Comparison of ENCODE assay signal across 16 cellular contexts in the genomic region with DNA sequence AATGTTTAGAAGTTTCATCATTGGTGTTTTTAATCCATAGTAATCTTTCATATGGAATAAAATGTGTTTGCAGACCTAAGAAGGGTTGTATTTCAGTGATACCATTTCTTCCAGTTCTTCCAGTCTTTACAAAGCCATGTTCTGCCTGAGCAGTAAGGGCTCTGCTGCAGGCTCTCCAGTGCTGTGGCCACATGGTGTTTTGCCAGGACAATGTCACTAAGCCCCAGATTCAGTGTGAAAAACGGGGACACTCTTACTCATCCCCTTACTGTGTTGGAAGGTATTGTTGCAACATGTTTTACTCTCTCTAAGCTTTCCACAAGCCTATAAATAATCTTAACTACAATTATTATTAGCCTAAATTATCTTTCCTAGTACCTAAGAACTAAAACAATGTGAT.
DNase-seq lines count a peak whose midpoint lies in the region; ATAC-seq and TF ChIP-seq lines count a peak whose summit lies in the region.
"Had no signal": no experiment of that assay in that cellular context is flagged by ENCODE, and none has a peak within 500 bp of the region (broad histone marks: within the 10 kb centered on the region; RNA-seq: fewer than 3 reads in every experiment).

No MANE protein-coding gene starts in this region.

- WGBS in neuronal stem cell (ENCODE audit: extremely low coverage in 2 of 2, insufficient read length in 2 of 2, insufficient replicate concordance in 1 of 2), 2 donors = no CpG with 5 or more reads among the region's 1 CpG

- no peak overlapping the region for H2BK120ac ChIP-seq in neuronal stem cell (ENCODE audit: low read depth, low read length)

- H3K23ac ChIP-seq in neuronal stem cell (ENCODE audit: low read depth, low read length, poor library complexity) = no peak overlapping the region

- no peak overlapping the region for H3K27ac ChIP-seq in neuronal stem cell (replicated peaks; ENCODE audit: low read length)

- H3K14ac ChIP-seq in neuronal stem cell (ENCODE audit: low read length) = no peak overlapping the region

- H3K27me3 Mint-ChIP-seq in WTC11 (ENCODE audit: low read depth) = no peaks in the 10 kb centered on the region
- no peaks in the 10 kb centered on the region for H3K27me3 Mint-ChIP-seq in stimulated activated naive CD8-positive, alpha-beta T cell treated with anti-CD3 and anti-CD28 coated beads, Interleukin-15, amount 100 ng/mL, for 72 hours
- H3K27me3 Mint-ChIP-seq: B cell; CD4-positive, CD25-positive, alpha-beta regulatory T cell; CD8-positive, alpha-beta memory T cell had no signal

- H3K9ac ChIP-seq in neuronal stem cell (ENCODE audit: low read depth, low read length, poor library complexity) = no peak overlapping the region

- no peak overlapping the region for H4K91ac ChIP-seq in neuronal stem cell (ENCODE audit: low read depth, low read length, poor library complexity)

- peaks cover 3% of the 10 kb centered on the region; the same call in 1 of the 2 replicates for H3K4me1 Mint-ChIP-seq in WTC11
- no peaks in the 10 kb centered on the region for H3K4me1 Mint-ChIP-seq in stimulated activated naive CD8-positive, alpha-beta T cell treated with anti-CD3 and anti-CD28 coated beads, Interleukin-15, amount 100 ng/mL, for 72 hours
- H3K4me1 Mint-ChIP-seq: B cell; CD4-positive, CD25-positive, alpha-beta regulatory T cell; CD8-positive, alpha-beta memory T cell had no signal

- H3K4ac ChIP-seq in neuronal stem cell (ENCODE audit: low read length) = no peak overlapping the region

- peak overlapping the region; percentile 15 for H2AFZ ChIP-seq in neuronal stem cell (ENCODE audit: low read length)

- no peaks in the 10 kb centered on the region for H3K9me3 ChIP-seq in neuronal stem cell (replicated peaks in 1 of 2; ENCODE audit: control insufficient read depth in 2 of 2, insufficient read depth in 1 of 2, low read depth in 1 of 2, low read length in 2 of 2)
- H3K9me3 ChIP-seq: HAP-1 had no signal

- no peak overlapping the region for H3K4me3 Mint-ChIP-seq in WTC11
- no peak overlapping the region for H3K4me3 Mint-ChIP-seq in stimulated activated naive CD8-positive, alpha-beta T cell treated with anti-CD3 and anti-CD28 coated beads, Interleukin-15, amount 100 ng/mL, for 72 hours
- H3K4me3 Mint-ChIP-seq: B cell; CD4-positive, CD25-positive, alpha-beta regulatory T cell; CD8-positive, alpha-beta memory T cell had no signal

- no peak for TF ChIP-seq CTCF in WTC11 (IDR thresholded peaks at IDR 0.05)

- no peak overlapping the region for H2BK5ac ChIP-seq in neuronal stem cell (ENCODE audit: low read length)

- H3K36me3 ChIP-seq in neuronal stem cell (replicated peaks in 1 of 2; ENCODE audit: control insufficient read depth in 2 of 2, insufficient read depth in 2 of 2, low read length in 2 of 2) = no peaks in the 10 kb centered on the region
- H3K36me3 ChIP-seq: HAP-1 had no signal

- H2BK12ac ChIP-seq in neuronal stem cell (ENCODE audit: low read length) = no peak overlapping the region

- H2AK5ac ChIP-seq in neuronal stem cell (ENCODE audit: low read depth, low read length) = no peak overlapping the region

- CTCF ChIA-PET in WTC11 (lab: Charles Lee) = no interaction called here

- H3K79me1 ChIP-seq in neuronal stem cell (ENCODE audit: low read depth, low read length) = no peaks in the 10 kb centered on the region

- DNase-seq in NCI-H748 (lab: John Stamatoyannopoulos, UW; ENCODE audit: unreplicated experiment) (peak; percentile 9), NCI-H748 treated with DMSO at 0.1 percent for 48 hours (lab: John Stamatoyannopoulos, UW) (no peak), NCI-H69 (lab: John Stamatoyannopoulos, UW) (peak; percentile 79), WTC11 (ENCODE audit: low spot score) (no peak), neuronal stem cell (ENCODE audit: low spot score) (no peak), OCI-M2 (lab: John Stamatoyannopoulos, UW; ENCODE audit: unreplicated experiment) (no peak)
- no peak for DNase-seq in stimulated activated naive CD8-positive, alpha-beta T cell treated with anti-CD3 and anti-CD28 coated beads, Interleukin-15, amount 100 ng/mL, for 72 hours
- DNase-seq: C1 segment of cervical spinal cord; CD4-positive, CD25-positive, alpha-beta regulatory T cell; CD8-positive, alpha-beta memory T cell; COR-L47; DMS 273 treated with DMSO at 0.1 percent for 48 hours; DMS79; GDM1 had no signal

- H2BK15ac ChIP-seq in neuronal stem cell (ENCODE audit: low read length) = no peak overlapping the region

- no peak overlapping the region for H3K4me2 ChIP-seq in neuronal stem cell (ENCODE audit: insufficient read depth, low read length, poor library complexity, severe bottlenecking)

- no peaks in the 10 kb centered on the region for H3K27me3 ChIP-seq in neuronal stem cell (ENCODE audit: control insufficient read depth in 3 of 3, insufficient read depth in 3 of 3, low read depth in 1 of 3, low read length in 3 of 3)

- POLR2A ChIA-PET in WTC11 (lab: Charles Lee) = no interaction called here

- H4K8ac ChIP-seq in neuronal stem cell (ENCODE audit: low read depth, low read length) = no peak overlapping the region

- no peak overlapping the region for H3K18ac ChIP-seq in neuronal stem cell (ENCODE audit: low read length)

- no peak overlapping the region for H3K27ac Mint-ChIP-seq in WTC11
- no peak overlapping the region for H3K27ac Mint-ChIP-seq in stimulated activated naive CD8-positive, alpha-beta T cell treated with anti-CD3 and anti-CD28 coated beads, Interleukin-15, amount 100 ng/mL, for 72 hours
- H3K27ac Mint-ChIP-seq: B cell; CD4-positive, CD25-positive, alpha-beta regulatory T cell; CD8-positive, alpha-beta memory T cell had no signal

- no peaks in the 10 kb centered on the region for H3K36me3 Mint-ChIP-seq in WTC11
- H3K36me3 Mint-ChIP-seq: CD4-positive, CD25-positive, alpha-beta regulatory T cell; CD8-positive, alpha-beta memory T cell had no signal

- peak; percentile 52; the same call in 1 of the 2 replicates for ATAC-seq in WTC11
- no peak for ATAC-seq in stimulated activated naive CD8-positive, alpha-beta T cell treated with anti-CD3 and anti-CD28 coated beads, Interleukin-15, amount 100 ng/mL, for 72 hours

- H3K9me3 Mint-ChIP-seq in WTC11 = no peaks in the 10 kb centered on the region
- peaks cover 0 to 11% of the 10 kb centered on the region in 2 donors for H3K9me3 Mint-ChIP-seq in stimulated activated naive CD8-positive, alpha-beta T cell treated with anti-CD3 and anti-CD28 coated beads, Interleukin-15, amount 100 ng/mL, for 72 hours

- no peaks in the 10 kb centered on the region for H3K4me1 ChIP-seq in neuronal stem cell (ENCODE audit: control insufficient read depth in 2 of 2, insufficient read depth in 1 of 2, low read depth in 1 of 2, low read length in 2 of 2)
- H3K4me1 ChIP-seq: HAP-1 had no signal

- H3K4me3 ChIP-seq in neuronal stem cell (ENCODE audit: low read length in 2 of 2) = no peak overlapping the region
- H3K4me3 ChIP-seq: HAP-1 had no signal

TF ChIP-seq in WTC11, 78 proteins besides CTCF, POLR2A, EP300 and RAD21 (continues in another document):
- no peak for TF ChIP-seq ZNF232 (CRISPR knock-in tag; IDR thresholded peaks at IDR 0.05)
- TF ChIP-seq, protein P1, sequence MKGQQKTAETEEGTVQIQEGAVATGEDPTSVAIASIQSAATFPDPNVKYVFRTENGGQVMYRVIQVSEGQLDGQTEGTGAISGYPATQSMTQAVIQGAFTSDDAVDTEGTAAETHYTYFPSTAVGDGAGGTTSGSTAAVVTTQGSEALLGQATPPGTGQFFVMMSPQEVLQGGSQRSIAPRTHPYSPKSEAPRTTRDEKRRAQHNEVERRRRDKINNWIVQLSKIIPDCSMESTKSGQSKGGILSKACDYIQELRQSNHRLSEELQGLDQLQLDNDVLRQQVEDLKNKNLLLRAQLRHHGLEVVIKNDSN (CRISPR knock-in tag; IDR thresholded peaks at IDR 0.05) = no peak
- TF ChIP-seq, protein P2, sequence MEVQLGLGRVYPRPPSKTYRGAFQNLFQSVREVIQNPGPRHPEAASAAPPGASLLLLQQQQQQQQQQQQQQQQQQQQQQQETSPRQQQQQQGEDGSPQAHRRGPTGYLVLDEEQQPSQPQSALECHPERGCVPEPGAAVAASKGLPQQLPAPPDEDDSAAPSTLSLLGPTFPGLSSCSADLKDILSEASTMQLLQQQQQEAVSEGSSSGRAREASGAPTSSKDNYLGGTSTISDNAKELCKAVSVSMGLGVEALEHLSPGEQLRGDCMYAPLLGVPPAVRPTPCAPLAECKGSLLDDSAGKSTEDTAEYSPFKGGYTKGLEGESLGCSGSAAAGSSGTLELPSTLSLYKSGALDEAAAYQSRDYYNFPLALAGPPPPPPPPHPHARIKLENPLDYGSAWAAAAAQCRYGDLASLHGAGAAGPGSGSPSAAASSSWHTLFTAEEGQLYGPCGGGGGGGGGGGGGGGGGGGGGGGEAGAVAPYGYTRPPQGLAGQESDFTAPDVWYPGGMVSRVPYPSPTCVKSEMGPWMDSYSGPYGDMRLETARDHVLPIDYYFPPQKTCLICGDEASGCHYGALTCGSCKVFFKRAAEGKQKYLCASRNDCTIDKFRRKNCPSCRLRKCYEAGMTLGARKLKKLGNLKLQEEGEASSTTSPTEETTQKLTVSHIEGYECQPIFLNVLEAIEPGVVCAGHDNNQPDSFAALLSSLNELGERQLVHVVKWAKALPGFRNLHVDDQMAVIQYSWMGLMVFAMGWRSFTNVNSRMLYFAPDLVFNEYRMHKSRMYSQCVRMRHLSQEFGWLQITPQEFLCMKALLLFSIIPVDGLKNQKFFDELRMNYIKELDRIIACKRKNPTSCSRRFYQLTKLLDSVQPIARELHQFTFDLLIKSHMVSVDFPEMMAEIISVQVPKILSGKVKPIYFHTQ (CRISPR knock-in tag; IDR thresholded peaks at IDR 0.05) = no peak
- no peak for TF ChIP-seq ZNF671 (CRISPR knock-in tag; IDR thresholded peaks at IDR 0.05)
- no peak for TF ChIP-seq KAT7 (CRISPR knock-in tag; IDR thresholded peaks at IDR 0.05; ENCODE audit: borderline replicate concordance)
- no peak for TF ChIP-seq NFATC4 (CRISPR knock-in tag; IDR thresholded peaks at IDR 0.05)
- TF ChIP-seq CREM (CRISPR knock-in tag; IDR thresholded peaks at IDR 0.05) = no peak

Comparison
In these comparisons a context has a peak if more than half of its experiments do, and no peak if none do; other contexts are left out.
1. DNase-seq: peak in NCI-H748 (single experiment) and NCI-H69 (single experiment); none in NCI-H748 treated with DMSO at 0.1 percent for 48 hours (single experiment), WTC11 (single experiment), neuronal stem cell (single experiment), OCI-M2 (single experiment) and stimulated activated naive CD8-positive, alpha-beta T cell treated with anti-CD3 and anti-CD28 coated beads, Interleukin-15, amount 100 ng/mL, for 72 hours (0 of 2).